Comparison of ENCODE assay signal across 8 cellular contexts in the genomic region with DNA sequence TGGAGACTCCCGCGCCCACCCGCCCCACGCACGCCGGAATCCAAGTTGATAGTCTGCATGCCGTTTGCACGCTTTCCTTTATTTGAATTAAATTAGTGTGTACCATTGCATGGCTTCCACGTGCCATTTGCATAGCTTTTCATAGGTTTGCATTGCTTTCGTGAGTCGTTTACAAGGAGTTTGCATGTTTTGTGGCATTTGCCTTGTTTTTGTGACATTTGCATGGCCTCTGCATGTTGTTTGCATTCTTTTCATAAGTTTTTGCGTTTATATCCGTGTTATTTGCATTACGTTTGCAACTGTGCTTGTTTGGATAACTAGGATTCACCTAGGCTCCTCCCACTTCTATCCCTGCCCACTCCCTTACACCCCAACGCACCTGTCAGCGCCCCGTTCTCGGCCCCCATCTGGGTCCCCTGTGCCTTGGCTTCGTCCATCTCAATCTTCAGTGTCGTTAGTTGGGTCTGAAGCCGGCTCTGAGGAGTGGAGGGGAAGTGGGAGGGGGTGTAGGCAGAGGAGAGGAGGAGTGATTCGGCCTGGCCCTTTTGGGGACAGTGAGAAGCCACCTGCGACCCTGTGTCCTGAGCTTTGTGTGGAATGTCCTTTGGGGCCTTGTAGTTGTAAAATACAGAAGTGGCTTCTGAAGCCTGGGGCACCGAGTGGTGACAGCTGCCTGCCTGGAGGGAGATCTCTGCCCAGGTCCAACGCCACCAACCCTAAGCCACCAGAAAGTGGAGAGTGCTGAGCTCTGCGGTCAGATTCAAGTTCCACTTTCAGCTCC. TPM values are rescaled to one million over a fixed set of nuclear protein-coding genes. Genes with fewer than 3 reads are reported as not detected.
DNase-seq lines count a peak whose midpoint lies in the region; ATAC-seq and TF ChIP-seq lines count a peak whose summit lies in the region.

No MANE protein-coding gene starts in this region.

- 9 to 15% (median 11%) methylated on average over 23 to 26 of the region's 26 CpGs for WGBS in heart left ventricle, 4 donors
- WGBS in esophagus, 2 donors, result 9 to 11% methylated on average over 26 of the region's 26 CpGs
- WGBS in psoas muscle, 3 donors, result 8 to 12% (median 10%) methylated on average over 26 of the region's 26 CpGs

- CTCF ChIA-PET in Panc1 (lab: Charles Lee), result interaction anchor here (0.6 to 2.1 kb wide), 3 partner anchors 41 to 99 kb away, joined by 3 to 10 read pairs (median 3); no protein-coding TSS in a partner anchor

- no peak for DNase-seq in heart left ventricle
- no peak for DNase-seq in cardiac septum (ENCODE audit: low spot score)
- no peak for DNase-seq in Panc1 (ENCODE audit: low read depth, low spot score)
- no peak for DNase-seq in psoas muscle

- H3K9me3 ChIP-seq in heart left ventricle (peaks cover 0 to 15% (median 2%) of the 10 kb centered on the region in 12 donors), Panc1 (ENCODE audit: control insufficient read depth, insufficient read depth, low read depth, low read length) (no peaks in the 10 kb centered on the region; the same call in 1 of the 2 replicates), esophagus (ENCODE audit: control insufficient read depth in 2 of 2, insufficient read depth in 1 of 2, low read depth in 1 of 2, low read length in 1 of 2) (no peaks in the 10 kb centered on the region), psoas muscle (peaks cover 11% of the 10 kb centered on the region)

- no TSS peak for BruUV-seq in Panc1 (replicated peaks; lab: Mats Ljungman, UMichigan)

- ATAC-seq in heart left ventricle (no peak), Panc1 (no peak), psoas muscle (peak in 1 of 4 donors; percentile 7), HG02623 (IDR thresholded peaks at IDR 0.05; ENCODE audit: unreplicated experiment) (no peak), GM19351 (IDR thresholded peaks at IDR 0.05; ENCODE audit: unreplicated experiment) (no peak), HG03342 (IDR thresholded peaks at IDR 0.05; ENCODE audit: unreplicated experiment) (no peak)

- in situ Hi-C loops in Panc1 (cut with HindIII; ENCODE audit: low pct_unique_long_range_greater_than_20kb, low sequenced_read_pairs), result no loop called here

- peak overlapping the region in 11 of 12 donors; percentile 29 to 70 (median 51) for H3K4me3 ChIP-seq in heart left ventricle
- H3K4me3 ChIP-seq in Panc1 (ENCODE audit: low read depth in 2 of 2, low read length in 2 of 2), result peak overlapping the region; percentile 63 to 75
- H3K4me3 ChIP-seq in esophagus (ENCODE audit: low read depth in 1 of 2, low read length in 2 of 2), result peak overlapping the region; percentile 4 to 40
- peak overlapping the region; percentile 52 for H3K4me3 ChIP-seq in psoas muscle

- intact Hi-C loops in heart left ventricle (cut with DNase I) (loop anchor here in 7 of 10 donors (2.0 to 10.0 kb wide), 3 partner anchors 73 to 99 kb away; partner anchors contain the start of gene NXNL1 (in 2 of the 7)), cardiac septum (cut with DNase I) (loop anchor here (5.0 kb wide), 1 partner anchor 76 kb away; no protein-coding TSS in a partner anchor), Panc1 (cut with micrococcal nuclease; ENCODE audit: unreplicated experiment) (loop anchor here (10.0 kb wide), 1 partner anchor 73 kb away; the partner anchor contains the start of gene NXNL1), psoas muscle (cut with DNase I) (no loop called here)

- H3K4me1 ChIP-seq in heart left ventricle (peaks cover 2 to 44% (median 15%) of the 10 kb centered on the region in 12 donors), Panc1 (ENCODE audit: control insufficient read depth, insufficient read depth, low read length) (peaks cover 5% of the 10 kb centered on the region), esophagus (ENCODE audit: control insufficient read depth in 2 of 2, insufficient read depth in 2 of 2, low read length in 1 of 2) (peaks cover 3 to 10% of the 10 kb centered on the region in 2 donors), psoas muscle (peaks cover 5% of the 10 kb centered on the region)

- H3K27ac ChIP-seq in heart left ventricle (peak overlapping the region in 2 of 12 donors; percentile 3 to 35), Panc1 (ENCODE audit: low read length) (peak overlapping the region; percentile 44; the same call in 1 of the 2 replicates), esophagus (ENCODE audit: low read depth in 2 of 2, low read length in 1 of 2) (no peak overlapping the region), psoas muscle (no peak overlapping the region)

- no peak for TF ChIP-seq POLR2A in heart left ventricle (IDR thresholded peaks at IDR 0.05)

- POLR2A ChIA-PET in Panc1 (lab: Charles Lee), result no interaction called here

- TF ChIP-seq CTCF in heart left ventricle (IDR thresholded peaks at IDR 0.05) (peak in 4 of 12 donors; percentile 1 to 14 (median 2)), Panc1 (IDR thresholded peaks at IDR 0.05) (peak; percentile 62), psoas muscle (IDR thresholded peaks at IDR 0.05) (no peak)

- H3K36me3 ChIP-seq in heart left ventricle (no peaks in the 10 kb centered on the region), Panc1 (ENCODE audit: control insufficient read depth, insufficient read depth, low read length) (no peaks in the 10 kb centered on the region), esophagus (ENCODE audit: control insufficient read depth in 2 of 2, insufficient read depth in 2 of 2, low read length in 1 of 2) (no peaks in the 10 kb centered on the region), psoas muscle (ENCODE audit: insufficient read depth in 1 of 2, low read depth in 1 of 2) (no peaks in the 10 kb centered on the region)

- H3K27me3 ChIP-seq in heart left ventricle, result peaks cover 0 to 16% (median 7%) of the 10 kb centered on the region in 9 donors
- no peaks in the 10 kb centered on the region for H3K27me3 ChIP-seq in Panc1 (ENCODE audit: control insufficient read depth, insufficient read depth, low read length)
- peaks cover 0 to 3% of the 10 kb centered on the region in 2 donors for H3K27me3 ChIP-seq in esophagus (ENCODE audit: control insufficient read depth in 1 of 2, insufficient read depth in 2 of 2, low read length in 2 of 2)
- H3K27me3 ChIP-seq in psoas muscle (ENCODE audit: insufficient read depth in 3 of 3, low read length in 2 of 3), result peaks cover 0 to 43% (median 10%) of the 10 kb centered on the region in 3 donors

RNA-seq across cellular contexts. Expression of gene CCDC194, which starts 2.4 kb away (rescaled TPM):
- total RNA-seq in heart left ventricle (under 1 TPM in 2 of 9 donors, not detected in 7; 0.37 to 0.53 TPM), cardiac septum (0.40 TPM), Panc1 (2021; ENCODE audit: unreplicated experiment) (0.51 TPM), psoas muscle (under 1 TPM in 1 of 4 donors, not detected in 3; 0.51 TPM)
- polyA plus RNA-seq in heart left ventricle (under 1 TPM in 1 of 2 donors, not detected in 1; 0.23 TPM), esophagus (not detected), psoas muscle (under 1 TPM in 1 of 3 donors, not detected in 2; 0.13 TPM)
- not detected for polyA plus RNA-seq in Panc1 (2012; ENCODE audit: insufficient read length)

RNA-seq across cellular contexts. Expression of gene BST2, which starts 13.9 kb away (rescaled TPM):
- total RNA-seq in heart left ventricle (100 to 1,000 TPM in 1 of 9 donors, 10 to 100 TPM in 8; 28.6 to 116 (median 49.4) TPM), cardiac septum (29.8 TPM), Panc1 (2021; ENCODE audit: unreplicated experiment) (11.8 TPM), psoas muscle (10 to 100 TPM; 18.3 to 47.7 (median 33.5) TPM)
- polyA plus RNA-seq in heart left ventricle (10 to 100 TPM; 37.1 to 64.1 TPM), esophagus (10 to 100 TPM in 1 of 2 donors, 1 to 10 TPM in 1; 8.5 to 17.6 TPM), psoas muscle (10 to 100 TPM; 29.8 to 40.8 (median 34.4) TPM)
- polyA plus RNA-seq in Panc1 (2012; ENCODE audit: insufficient read length), result 6.2 TPM

RNA-seq across cellular contexts. Expression of gene PLVAP, which starts 14.4 kb away (rescaled TPM):
- total RNA-seq in heart left ventricle (10 to 100 TPM in 4 of 9 donors, 1 to 10 TPM in 5; 7.1 to 52.8 (median 9.5) TPM), cardiac septum (32.8 TPM), Panc1 (2021; ENCODE audit: unreplicated experiment) (0.08 TPM), psoas muscle (10 to 100 TPM; 16.0 to 23.7 (median 16.3) TPM)
- polyA plus RNA-seq in heart left ventricle (10 to 100 TPM; 26.4 to 50.1 TPM), esophagus (10 to 100 TPM; 29.5 to 30.7 TPM), psoas muscle (10 to 100 TPM in 2 of 3 donors, 1 to 10 TPM in 1; 6.5 to 46.0 (median 14.5) TPM)
- polyA plus RNA-seq in Panc1 (2012; ENCODE audit: insufficient read length), result not detected

RNA-seq across cellular contexts. Expression of gene MVB12A, which starts 28.3 kb away (rescaled TPM):
- 10 to 100 TPM; 11.8 to 41.5 (median 18.5) TPM for total RNA-seq in heart left ventricle
- 10 to 100 TPM; 30.7 to 46.5 TPM for polyA plus RNA-seq in heart left ventricle
- 14.3 TPM for total RNA-seq in cardiac septum
- 42.1 TPM for total RNA-seq in Panc1 (2021; ENCODE audit: unreplicated experiment)
- polyA plus RNA-seq in Panc1 (2012; ENCODE audit: insufficient read length), result 70.2 TPM
- 10 to 100 TPM; 64.2 to 66.8 TPM for polyA plus RNA-seq in esophagus
- 10 to 100 TPM; 15.6 to 23.7 (median 18.9) TPM for total RNA-seq in psoas muscle
- 10 to 100 TPM; 29.4 to 79.7 (median 43.1) TPM for polyA plus RNA-seq in psoas muscle

RNA-seq across cellular contexts. Expression of gene GTPBP3, which starts 54.2 kb away (rescaled TPM):
- total RNA-seq in heart left ventricle (10 to 100 TPM in 7 of 9 donors, 1 to 10 TPM in 2; 6.3 to 20.1 (median 11.3) TPM), cardiac septum (9.8 TPM), Panc1 (2021; ENCODE audit: unreplicated experiment) (35.3 TPM), psoas muscle (10 to 100 TPM in 3 of 4 donors, 1 to 10 TPM in 1; 9.6 to 11.0 (median 10.5) TPM)
- polyA plus RNA-seq in heart left ventricle (10 to 100 TPM in 1 of 2 donors, 1 to 10 TPM in 1; 8.9 to 13.0 TPM), esophagus (10 to 100 TPM; 13.5 to 20.2 TPM), psoas muscle (10 to 100 TPM in 1 of 3 donors, 1 to 10 TPM in 2; 6.2 to 16.5 (median 8.8) TPM)
- polyA plus RNA-seq in Panc1 (2012; ENCODE audit: insufficient read length), result 33.2 TPM

Comparison
In these comparisons a context has a peak if more than half of its experiments do, and no peak if none do; other contexts are left out.
1. intact Hi-C loops: an anchor here in heart left ventricle (2.0 to 10.0 kb wide), cardiac septum (5.0 kb wide) and Panc1 (10.0 kb wide); none called in psoas muscle.